In genomic region chr5:171646338-171647042, GRCh38 we compare ENCODE assay signal across 24 cellular contexts.
"Had no signal": no experiment of that assay in that cellular context is flagged by ENCODE, and none has a peak within 500 bp of the region (broad histone marks: within the 10 kb centered on the region; RNA-seq: fewer than 3 reads in every experiment).

No MANE protein-coding gene starts in this region.

- H3K27ac Mint-ChIP-seq: activated CD8-positive, alpha-beta T cell treated with anti-CD3 and anti-CD28 coated beads, Interleukin-2, amount 10 ng/mL, durations not matched to agents 7 days and 5 days; activated naive CD4-positive, alpha-beta T cell treated with anti-CD3 and anti-CD28 coated beads, Interleukin-2, amount 50 U/mL, for 24 hours; activated T-helper 1 cell treated with anti-CD3 and anti-CD28 coated beads, Interleukin-12 subunit alpha, Interleukin-12 subunit beta, Interleukin-2, Interleukin-4 antibody, amounts not matched to agents 30 ng/mL and 10 ng/mL and 1 ng/mL, durations not matched to agents 14 hours and 24 hours and 36 hours; effector memory CD8-positive, alpha-beta T cell; mesothelial cell of epicardium; naive thymus-derived CD8-positive, alpha-beta T cell had no signal

- ATAC-seq: activated CD8-positive, alpha-beta T cell treated with anti-CD3 and anti-CD28 coated beads, Interleukin-2, amount 10 ng/mL, durations not matched to agents 7 days and 5 days; naive thymus-derived CD8-positive, alpha-beta T cell; stimulated activated naive CD8-positive, alpha-beta T cell treated with anti-CD3 and anti-CD28 coated beads, Interleukin-15, Interleukin-2, amounts not matched to agents 100 U/mL and 50 U/mL, for 24 hours had no signal

- H3K36me3 Mint-ChIP-seq: activated naive CD4-positive, alpha-beta T cell treated with anti-CD3 and anti-CD28 coated beads, Interleukin-2, amount 50 U/mL, for 24 hours; mesothelial cell of epicardium; naive thymus-derived CD8-positive, alpha-beta T cell had no signal

- H3K4me3 ChIP-seq: dorsolateral prefrontal cortex, ovary, prostate gland, right atrium auricular region, spleen had no signal

- H3K27ac ChIP-seq: neutrophil, ovary, prostate gland had no signal

- H3K4me1 ChIP-seq: prostate gland, right atrium auricular region had no signal

- H3K4me3 Mint-ChIP-seq: activated CD8-positive, alpha-beta T cell treated with anti-CD3 and anti-CD28 coated beads, Interleukin-2, amount 10 ng/mL, durations not matched to agents 7 days and 5 days; activated naive CD4-positive, alpha-beta T cell treated with anti-CD3 and anti-CD28 coated beads, Interleukin-2, amount 50 U/mL, for 24 hours; activated T-helper 1 cell treated with anti-CD3 and anti-CD28 coated beads, Interleukin-12 subunit alpha, Interleukin-12 subunit beta, Interleukin-2, Interleukin-4 antibody, amounts not matched to agents 30 ng/mL and 10 ng/mL and 1 ng/mL, durations not matched to agents 14 hours and 24 hours and 36 hours; mesothelial cell of epicardium; naive thymus-derived CD8-positive, alpha-beta T cell had no signal

- H3K9me3 Mint-ChIP-seq: activated naive CD4-positive, alpha-beta T cell treated with anti-CD3 and anti-CD28 coated beads, Interleukin-2, amount 50 U/mL, for 24 hours; activated T-helper 1 cell treated with anti-CD3 and anti-CD28 coated beads, Interleukin-12 subunit alpha, Interleukin-12 subunit beta, Interleukin-2, Interleukin-4 antibody, amounts not matched to agents 30 ng/mL and 10 ng/mL and 1 ng/mL, durations not matched to agents 14 hours and 24 hours and 36 hours; effector memory CD8-positive, alpha-beta T cell; mesothelial cell of epicardium; naive thymus-derived CD8-positive, alpha-beta T cell had no signal

- H3K9me3 ChIP-seq: neutrophil, ovary, prostate gland, right atrium auricular region, spleen had no signal

- DNase-seq: activated CD4-positive, alpha-beta T cell treated with anti-CD3 and anti-CD28 coated beads for 1 hour; activated CD4-positive, alpha-beta T cell treated with anti-CD3 and anti-CD28 coated beads, Interleukin-2, amount 50 U/mL, for 1 hour; activated CD8-positive, alpha-beta T cell treated with anti-CD3 and anti-CD28 coated beads, Interleukin-2, amount 10 ng/mL, durations not matched to agents 7 days and 5 days; activated gamma-delta T cell; anterior cingulate cortex; central memory CD4-positive, alpha-beta T cell; effector memory CD8-positive, alpha-beta T cell; foreskin melanocyte; head of caudate nucleus; left ventricle myocardium superior; mammary epithelial cell; naive thymus-derived CD8-positive, alpha-beta T cell; ovary; spleen; stimulated activated CD4-positive, alpha-beta T cell treated with anti-CD3 and anti-CD28 coated beads, Interleukin-4, amount 100 ng/mL, for 1 hour; stimulated activated naive CD8-positive, alpha-beta T cell treated with anti-CD3 and anti-CD28 coated beads, Interleukin-15, Interleukin-2, amounts not matched to agents 100 U/mL and 50 U/mL, for 24 hours; T-helper 9 cell had no signal

- H3K27me3 ChIP-seq: neutrophil, ovary, right atrium auricular region had no signal

- H3K4me1 Mint-ChIP-seq: activated naive CD4-positive, alpha-beta T cell treated with anti-CD3 and anti-CD28 coated beads, Interleukin-2, amount 50 U/mL, for 24 hours; naive thymus-derived CD8-positive, alpha-beta T cell had no signal

- H3K36me3 ChIP-seq: neutrophil, ovary, prostate gland, right atrium auricular region, spleen had no signal
